In genomic region chr2:72923833-72924352, GRCh38 we compare ENCODE assay signal across 1 cellular context.
A peak's percentile ranks its signal among the peaks of the same experiment; 100 is the strongest.
TF ChIP-seq lines count a peak whose summit lies in the region.

No MANE protein-coding gene starts in this region.

TF ChIP-seq in HepG2, 621 proteins besides CTCF, POLR2A, EP300 and RAD21:
- 0 out of 2 replicates have a peak, but pooled peaks have one; percentile 26 for TF ChIP-seq ZNF547 (CRISPR knock-in tag; IDR thresholded peaks at IDR 0.05)
- TF ChIP-seq RBAK (CRISPR knock-in tag; IDR thresholded peaks at IDR 0.05): no peak
